ENCODE assay signal across 5 cellular contexts in genomic region chr9:41125109-41125658, GRCh38. TPM values are rescaled to one million over a fixed set of nuclear protein-coding genes. Genes with fewer than 3 reads are reported as not detected.
"Had no signal": no experiment of that assay in that cellular context is flagged by ENCODE, and none has a peak within 500 bp of the region (broad histone marks: within the 10 kb centered on the region; RNA-seq: fewer than 3 reads in every experiment).

No MANE protein-coding gene starts in this region.

RNA-seq across cellular contexts. Expression of gene FOXD4L6, which starts 3.3 kb away (rescaled TPM):
- total RNA-seq: H7, HFFc6, HT1080, IMR-90, K562 had no signal
- polyA plus RNA-seq: IMR-90, K562 had no signal
